Comparison of ENCODE assay signal across 20 cellular contexts in genomic region chr3:105610473-105610872, GRCh38.
"Had no signal": no experiment of that assay in that cellular context is flagged by ENCODE, and none has a peak within 500 bp of the region (broad histone marks: within the 10 kb centered on the region; RNA-seq: fewer than 3 reads in every experiment).

No MANE protein-coding gene starts in this region.

- H3K27me3 ChIP-seq: colonic mucosa had no signal

- H3K36me3 ChIP-seq: colonic mucosa had no signal

- H3K4me3 ChIP-seq: colonic mucosa, lung had no signal

- H3K4me1 ChIP-seq: colonic mucosa had no signal

- DNase-seq: activated B cell treated with CpG ODN at 0.5 μM for 24 hours; activated CD4-positive, alpha-beta T cell treated with anti-CD3 and anti-CD28 coated beads for 4 hours; activated CD8-positive, alpha-beta T cell treated with anti-CD3 and anti-CD28 coated beads for 36 hours; activated naive CD4-positive, alpha-beta T cell treated with Interleukin-2 at 50 U/mL for 16 hours; activated naive CD8-positive, alpha-beta T cell treated with anti-CD3 and anti-CD28 coated beads, Interleukin-2, amount 10 ng/mL, durations not matched to agents 7 days and 5 days; activated T-cell treated with anti-CD3 and anti-CD28 coated beads, Interleukin-2, amount 50 U/mL, for 24 hours; amygdala; central memory CD4-positive, alpha-beta T cell; colonic mucosa; erythroblast; hypothalamus; islet precursor cell; left colon; midbrain; nephron progenitor cell; nucleus accumbens; retina; stimulated activated naive B cell treated with anti-CD40 and anti-IgM and Interleukin-4, amounts not matched to agents 10 μg/mL and 1 μg/mL and 100 μg/mL, for 72 hours; T-helper 9 cell had no signal

- H3K9me3 ChIP-seq: colonic mucosa had no signal

- H3K27ac ChIP-seq: colonic mucosa had no signal
